Comparison of ENCODE assay signal across 8 cellular contexts in genomic region chr19:15154002-15154612, GRCh38. TPM values are rescaled to one million over a fixed set of nuclear protein-coding genes. Genes with fewer than 3 reads are reported as not detected.
DNase-seq lines count a peak whose midpoint lies in the region; ATAC-seq and TF ChIP-seq lines count a peak whose summit lies in the region.

No MANE protein-coding gene starts in this region.

- H3K27me3 ChIP-seq in transverse colon: no peaks in the 10 kb centered on the region

- H3K36me3 ChIP-seq in transverse colon: no peaks in the 10 kb centered on the region

- no peak overlapping the region for H3K4me3 ChIP-seq in transverse colon

- H3K27ac ChIP-seq in transverse colon: no peak overlapping the region

- 97 to 100% methylated on average over 3 of the region's 3 CpGs for WGBS in transverse colon (ENCODE audit: low coverage in 1 of 2), 2 donors

- H3K4me1 ChIP-seq in transverse colon: no peaks in the 10 kb centered on the region

- peak in 4 of 5 experiments; percentile 23 to 41 (median 35) for TF ChIP-seq CTCF in transverse colon (IDR thresholded peaks at IDR 0.05)

- in situ Hi-C loops in transverse colon (cut with MboI; ENCODE audit: low pct_ligation_motif_present in 1 of 4, low pct_unique_long_range_greater_than_20kb in 1 of 4, low sequenced_read_pairs in 3 of 4): loop anchor here in 3 of 4 donors (5.0 kb wide), 1 partner anchor 52 kb away; no protein-coding TSS in a partner anchor

- ATAC-seq in HG03175 (IDR thresholded peaks at IDR 0.05; ENCODE audit: unreplicated experiment): no peak

- TF ChIP-seq EP300 in transverse colon (IDR thresholded peaks at IDR 0.05; ENCODE audit: low read depth): no peak

- no peak for TF ChIP-seq POLR2A in transverse colon (IDR thresholded peaks at IDR 0.05)

- H3K9me3 ChIP-seq in transverse colon: no peaks in the 10 kb centered on the region

- DNase-seq in NOMO-1 treated with DMSO at 0.1 percent for 48 hours (lab: John Stamatoyannopoulos, UW; ENCODE audit: unreplicated experiment) (peak; percentile 27), NOMO-1 treated with dmso at 0.1 percent for 144 hours (lab: John Stamatoyannopoulos, UW; ENCODE audit: unreplicated experiment) (no peak), NCI-H146 treated with DMSO at 0.1 percent for 48 hours (lab: John Stamatoyannopoulos, UW; ENCODE audit: unreplicated experiment) (peak; percentile 13), iris pigment epithelial cell (ENCODE audit: low read depth) (peak; percentile 60), transverse colon (peak; percentile 38), NCI-H187 (lab: John Stamatoyannopoulos, UW) (no peak)
- DNase-seq in activated T-cell treated with anti-CD3 and anti-CD28 coated beads, Interleukin-2, amount 50 U/mL, for 48 hours: peak; percentile 65

- intact Hi-C loops in transverse colon (cut with DNase I; ENCODE audit: low total_unique reads): no loop called here

RNA-seq across cellular contexts. Expression of gene NOTCH3, which starts 46.7 kb away (rescaled TPM):
- total RNA-seq in transverse colon: 10 to 100 TPM in 1 of 4 donors, 1 to 10 TPM in 3; 2.2 to 16.3 (median 4.7) TPM

RNA-seq across cellular contexts. Expression of gene SYDE1, which starts 46.9 kb away (rescaled TPM):
- total RNA-seq in transverse colon: 10 to 100 TPM in 3 of 4 donors, 1 to 10 TPM in 1; 6.7 to 20.9 (median 12.3) TPM

Comparison
In these comparisons a context has a peak if more than half of its experiments do, and no peak if none do; other contexts are left out.
1. DNase-seq: peak in NOMO-1 treated with DMSO at 0.1 percent for 48 hours (single experiment), NCI-H146 treated with DMSO at 0.1 percent for 48 hours (single experiment), activated T-cell treated with anti-CD3 and anti-CD28 coated beads, Interleukin-2, amount 50 U/mL, for 48 hours (2 of 2), iris pigment epithelial cell (single experiment) and transverse colon (single experiment); none in NOMO-1 treated with dmso at 0.1 percent for 144 hours (single experiment) and NCI-H187 (0 of 2).